ENCODE assay signal across 10 cellular contexts in the genomic region with DNA sequence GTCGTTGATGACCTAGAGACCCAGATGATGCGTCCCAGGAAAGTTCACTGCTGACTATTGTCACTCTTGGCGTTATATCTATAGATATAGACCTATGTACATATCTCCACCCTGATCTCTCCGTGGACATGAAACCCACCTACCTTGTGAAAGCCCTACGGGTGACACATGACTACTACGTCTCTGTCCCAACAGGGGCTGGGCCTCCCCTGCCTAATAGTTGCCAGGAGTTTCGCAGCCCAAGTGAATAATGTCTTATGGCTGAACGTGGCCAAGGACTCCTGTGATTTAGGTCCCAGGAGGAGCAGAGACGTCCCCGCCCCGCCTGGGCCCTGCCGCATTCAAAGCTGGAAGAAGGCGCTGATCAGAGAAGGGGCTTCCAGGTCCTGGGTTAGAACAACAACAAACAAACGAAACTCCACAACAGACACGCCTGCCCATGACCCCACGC. TPM values are rescaled to one million over a fixed set of nuclear protein-coding genes. Genes with fewer than 3 reads are reported as not detected.
A peak's percentile ranks its signal among the peaks of the same experiment; 100 is the strongest.
DNase-seq lines count a peak whose midpoint lies in the region; ATAC-seq and TF ChIP-seq lines count a peak whose summit lies in the region.
"Had no signal": no experiment of that assay in that cellular context is flagged by ENCODE, and none has a peak within 500 bp of the region (broad histone marks: within the 10 kb centered on the region; RNA-seq: fewer than 3 reads in every experiment).

No MANE protein-coding gene starts in this region.

- H3K4me3 ChIP-seq in cardiac muscle cell = peak overlapping the region; percentile 39
- peak overlapping the region in 1 of 2 donors; percentile 53 for H3K4me3 ChIP-seq in right atrium auricular region
- peak overlapping the region; percentile 48 for H3K4me3 ChIP-seq in astrocyte of the cerebellum (ENCODE audit: low read depth, low read length)
- H3K4me3 ChIP-seq in lower lobe of right lung = peak overlapping the region; percentile 62
- H3K4me3 ChIP-seq in upper lobe of left lung = peak overlapping the region in 3 of 4 donors; percentile 46 to 61 (median 61)

- no peak for TF ChIP-seq EP300 in upper lobe of left lung (IDR thresholded peaks at IDR 0.05)

- H3K27me3 ChIP-seq in cardiac muscle cell (peaks cover 94% of the 10 kb centered on the region), right atrium auricular region (peaks cover 54 to 61% of the 10 kb centered on the region in 2 donors), lower lobe of right lung (ENCODE audit: low read depth) (peaks cover 69% of the 10 kb centered on the region), upper lobe of left lung (peaks cover 0 to 70% (median 34%) of the 10 kb centered on the region in 4 donors)

- intact Hi-C loops in lower lobe of right lung (cut with DNase I) = no loop called here

- no peak overlapping the region for H3K27ac ChIP-seq in cardiac muscle cell
- no peak overlapping the region for H3K27ac ChIP-seq in right atrium auricular region
- H3K27ac ChIP-seq in lower lobe of right lung = no peak overlapping the region
- no peak overlapping the region for H3K27ac ChIP-seq in upper lobe of left lung

- no peak for TF ChIP-seq POLR2A in upper lobe of left lung (IDR thresholded peaks at IDR 0.05)

- H3K9me3 ChIP-seq in cardiac muscle cell (ENCODE audit: low read depth) (no peaks in the 10 kb centered on the region), right atrium auricular region (no peaks in the 10 kb centered on the region), lower lobe of right lung (no peaks in the 10 kb centered on the region), upper lobe of left lung (no peaks in the 10 kb centered on the region)

- H3K36me3 ChIP-seq in cardiac muscle cell (no peaks in the 10 kb centered on the region), right atrium auricular region (no peaks in the 10 kb centered on the region), lower lobe of right lung (no peaks in the 10 kb centered on the region), upper lobe of left lung (no peaks in the 10 kb centered on the region)

- no peak for ATAC-seq in lower lobe of right lung
- ATAC-seq in upper lobe of left lung (ENCODE audit: low FRiP score in 2 of 2) = no peak

- H3K4me1 ChIP-seq in cardiac muscle cell (ENCODE audit: low read depth) = peaks cover 10% of the 10 kb centered on the region
- peaks cover 0 to 38% of the 10 kb centered on the region in 2 donors for H3K4me1 ChIP-seq in right atrium auricular region
- peaks cover 30% of the 10 kb centered on the region for H3K4me1 ChIP-seq in lower lobe of right lung
- peaks cover 34 to 42% (median 35%) of the 10 kb centered on the region in 4 donors for H3K4me1 ChIP-seq in upper lobe of left lung

- no peak for DNase-seq in cardiac muscle cell (ENCODE audit: low read depth in 1 of 2, low spot score in 1 of 2)
- no peak for DNase-seq in right atrium auricular region (ENCODE audit: low spot score)
- no peak for DNase-seq in astrocyte of the cerebellum (ENCODE audit: low read depth)
- DNase-seq in lower lobe of right lung = no peak
- no peak for DNase-seq in upper lobe of left lung
- no peak for DNase-seq in central memory CD4-positive, alpha-beta T cell
- DNase-seq in COLO829 (ENCODE audit: low spot score) = no peak
- no peak for DNase-seq in Ammon's horn (ENCODE audit: low spot score)
- DNase-seq: DMS153, NCI-H774 had no signal

- in situ Hi-C loops in astrocyte of the cerebellum (cut with HindIII; ENCODE audit: low sequenced_read_pairs) = no loop called here

- no peak for TF ChIP-seq CTCF in cardiac muscle cell (IDR thresholded peaks at IDR 0.05; ENCODE audit: low read depth, low read length)
- TF ChIP-seq CTCF in right atrium auricular region (IDR thresholded peaks at IDR 0.05) = no peak
- TF ChIP-seq CTCF in astrocyte of the cerebellum (IDR thresholded peaks at IDR 0.05; ENCODE audit: low read depth, low read length, missing control alignments) = no peak
- no peak for TF ChIP-seq CTCF in lower lobe of right lung (IDR thresholded peaks at IDR 0.05)
- TF ChIP-seq CTCF in upper lobe of left lung (IDR thresholded peaks at IDR 0.05) = no peak

- 5 to 6% methylated on average over 5 to 15 of the region's 16 CpGs for WGBS in upper lobe of left lung, 2 donors

RNA-seq across cellular contexts. Expression of gene POU4F1, which starts 4.9 kb away (rescaled TPM):
- 0.42 TPM in 1 of 2 replicates, not detected in the other for total RNA-seq in cardiac muscle cell
- 0.11 and 0.16 TPM in 2 replicates for polyA plus RNA-seq in cardiac muscle cell
- not detected for total RNA-seq in right atrium auricular region
- total RNA-seq in lower lobe of right lung = not detected
- not detected for total RNA-seq in upper lobe of left lung

RNA-seq across cellular contexts. Expression of gene OBI1, which starts 50.7 kb away (rescaled TPM):
- 11.2 and 14.1 TPM in 2 replicates for total RNA-seq in cardiac muscle cell
- polyA plus RNA-seq in cardiac muscle cell = 17.0 and 19.3 TPM in 2 replicates
- total RNA-seq in right atrium auricular region = 1 to 10 TPM; 6.1 to 7.3 TPM
- 9.4 TPM for total RNA-seq in lower lobe of right lung
- 10 to 100 TPM in 1 of 6 donors, 1 to 10 TPM in 5; 4.9 to 14.9 (median 8.1) TPM for total RNA-seq in upper lobe of left lung
